Comparison of ENCODE assay signal across 12 cellular contexts in genomic region chr1:162670928-162671663, GRCh38. TPM values are rescaled to one million over a fixed set of nuclear protein-coding genes. Genes with fewer than 3 reads are reported as not detected.
DNase-seq lines count a peak whose midpoint lies in the region; ATAC-seq and TF ChIP-seq lines count a peak whose summit lies in the region.
"Had no signal": no experiment of that assay in that cellular context is flagged by ENCODE, and none has a peak within 500 bp of the region (broad histone marks: within the 10 kb centered on the region; RNA-seq: fewer than 3 reads in every experiment).

No MANE protein-coding gene starts in this region.

- no peak overlapping the region for H3K9ac ChIP-seq in mammary epithelial cell (ENCODE audit: insufficient read depth, low read length)
- H3K9ac ChIP-seq: KMS-11 had no signal

- peaks cover 24% of the 10 kb centered on the region for H3K4me1 Mint-ChIP-seq in MCF 10A (ENCODE audit: insufficient read depth, unreplicated experiment)

- no peak for TF ChIP-seq EP300 in esophagus muscularis mucosa (IDR thresholded peaks at IDR 0.05)

- TF ChIP-seq CTCF in MCF 10A (IDR thresholded peaks at IDR 0.05; ENCODE audit: unreplicated experiment): no peak
- TF ChIP-seq CTCF in mammary epithelial cell (conservative IDR thresholded peaks at IDR 0.05 in 1 of 2, IDR thresholded peaks at IDR 0.05 in 1 of 2; ENCODE audit: extremely low read depth in 1 of 2, insufficient read depth in 1 of 2, low read depth in 1 of 2, low read length in 2 of 2): no peak
- TF ChIP-seq CTCF in esophagus muscularis mucosa (IDR thresholded peaks at IDR 0.05): no peak
- no peak for TF ChIP-seq CTCF in mucosa of descending colon (IDR thresholded peaks at IDR 0.05)
- TF ChIP-seq CTCF in vagina (IDR thresholded peaks at IDR 0.05): no peak

- DNase-seq in MCF 10A (ENCODE audit: unreplicated experiment) (peak; percentile 21), mammary epithelial cell (no peak), esophagus muscularis mucosa (ENCODE audit: extremely low spot score) (no peak), mucosa of descending colon (no peak), vagina (ENCODE audit: extremely low spot score in 2 of 2) (no peak), DMS153 (lab: John Stamatoyannopoulos, UW) (no peak)
- DNase-seq in activated naive CD4-positive, alpha-beta T cell treated with Interleukin-2 at 50 U/mL for 16 hours: no peak
- no peak for DNase-seq in activated CD8-positive, alpha-beta memory T cell treated with anti-CD3 and anti-CD28 coated beads, Interleukin-2, amount 50 U/mL, for 48 hours
- DNase-seq: effector CD4-positive, alpha-beta T cell; trophoblast cell had no signal

- WGBS in mammary epithelial cell (ENCODE audit: low coverage, missing lambda C conversion rate): 79% methylated on average over 8 of the region's 8 CpGs
- WGBS in esophagus muscularis mucosa: 66% methylated on average over 6 of the region's 8 CpGs

- in situ Hi-C loops in mammary epithelial cell (cut with MboI; ENCODE audit: low sequenced_read_pairs in 2 of 2): no loop called here

- no TSS peak for BruUV-seq in MCF 10A (replicated peaks; lab: Mats Ljungman, UMichigan)
- no TSS peak for BruUV-seq in mammary epithelial cell (replicated peaks; lab: Mats Ljungman, UMichigan)

- H3K9me3 ChIP-seq in mammary epithelial cell (replicated peaks; ENCODE audit: insufficient read depth, low read length): no peaks in the 10 kb centered on the region
- no peaks in the 10 kb centered on the region for H3K9me3 ChIP-seq in esophagus muscularis mucosa
- H3K9me3 ChIP-seq in mucosa of descending colon: no peaks in the 10 kb centered on the region
- H3K9me3 ChIP-seq in vagina: no peaks in the 10 kb centered on the region

- no peaks in the 10 kb centered on the region for H3K4me1 ChIP-seq in mammary epithelial cell (ENCODE audit: insufficient read depth, low read length)
- H3K4me1 ChIP-seq in esophagus muscularis mucosa: peaks cover 25 to 81% (median 67%) of the 10 kb centered on the region in 4 donors
- no peaks in the 10 kb centered on the region for H3K4me1 ChIP-seq in mucosa of descending colon (ENCODE audit: low read depth)
- peaks cover 48% of the 10 kb centered on the region for H3K4me1 ChIP-seq in vagina

- H3K27ac ChIP-seq in mammary epithelial cell (ENCODE audit: insufficient read depth, low read depth, low read length) (no peak overlapping the region), esophagus muscularis mucosa (replicated peaks in 1 of 4) (peak overlapping the region; percentile 59 to 83 (median 68)), vagina (peak overlapping the region; percentile 74)
- H3K27ac ChIP-seq: 22Rv1, KMS-11 had no signal

- H3K9me3 Mint-ChIP-seq in MCF 10A (ENCODE audit: unreplicated experiment): no peaks in the 10 kb centered on the region

- H3K4me3 Mint-ChIP-seq in MCF 10A (ENCODE audit: unreplicated experiment): no peak overlapping the region

- dilution Hi-C loops in mammary epithelial cell (cut with HindIII; ENCODE audit: low sequenced_read_pairs): no loop called here

- no peak overlapping the region for H2AFZ ChIP-seq in mammary epithelial cell (ENCODE audit: low read depth, low read length)

- H3K27me3 Mint-ChIP-seq in MCF 10A (ENCODE audit: insufficient read depth, unreplicated experiment): no peaks in the 10 kb centered on the region

- H3K27me3 ChIP-seq in mammary epithelial cell (ENCODE audit: insufficient read depth, low read length) (no peaks in the 10 kb centered on the region), esophagus muscularis mucosa (no peaks in the 10 kb centered on the region), vagina (no peaks in the 10 kb centered on the region)

- POLR2A ChIA-PET in MCF 10A (lab: Yijun Ruan, JAX): interaction anchor here (0.6 to 1.7 kb wide), 4 partner anchors 27 to 403 kb away, joined by 3 to 5 read pairs (median 4); no protein-coding TSS in a partner anchor

- H4K20me1 ChIP-seq in mammary epithelial cell (ENCODE audit: insufficient read depth, low read length): no peaks in the 10 kb centered on the region

- H3K36me3 Mint-ChIP-seq in MCF 10A (ENCODE audit: insufficient read depth, unreplicated experiment): no peaks in the 10 kb centered on the region

- H3K4me3 ChIP-seq in mammary epithelial cell (replicated peaks in 1 of 3; ENCODE audit: insufficient read depth in 1 of 3, low read depth in 2 of 3, low read length in 3 of 3): no peak overlapping the region
- no peak overlapping the region for H3K4me3 ChIP-seq in esophagus muscularis mucosa
- no peak overlapping the region for H3K4me3 ChIP-seq in mucosa of descending colon
- no peak overlapping the region for H3K4me3 ChIP-seq in vagina

- H3K36me3 ChIP-seq in mammary epithelial cell (ENCODE audit: insufficient read depth, low read length) (no peaks in the 10 kb centered on the region), esophagus muscularis mucosa (no peaks in the 10 kb centered on the region), mucosa of descending colon (ENCODE audit: low read depth) (no peaks in the 10 kb centered on the region), vagina (no peaks in the 10 kb centered on the region)

- TF ChIP-seq POLR2A in esophagus muscularis mucosa (IDR thresholded peaks at IDR 0.05; ENCODE audit: low read depth) (no peak), vagina (IDR thresholded peaks at IDR 0.05) (no peak)

- no peak overlapping the region for H3K27ac Mint-ChIP-seq in MCF 10A (ENCODE audit: low read depth, unreplicated experiment)

- CTCF ChIA-PET in MCF 10A (lab: Yijun Ruan, JAX): interaction anchor here (0.5 to 3.4 kb wide), 7 partner anchors 9 to 1574 kb away, joined by 3 to 18 read pairs (median 3); no protein-coding TSS in a partner anchor
- CTCF ChIA-PET in mammary epithelial cell (lab: Charles Lee; ENCODE audit: low non-redundant PET): no interaction called here

- peak; percentile 43 for ATAC-seq in mucosa of descending colon

- no peak overlapping the region for H3K4me2 ChIP-seq in mammary epithelial cell (ENCODE audit: insufficient read depth, low read depth, low read length)
- H3K4me2 ChIP-seq: KMS-11 had no signal

- no peaks in the 10 kb centered on the region for H3K79me2 ChIP-seq in mammary epithelial cell (ENCODE audit: insufficient read depth, low read length)

- intact Hi-C loops in MCF 10A (cut with micrococcal nuclease) (no loop called here), mammary epithelial cell (cut with micrococcal nuclease) (no loop called here), esophagus muscularis mucosa (cut with DNase I) (no loop called here), mucosa of descending colon (cut with DNase I, micrococcal nuclease) (no loop called here), vagina (cut with DNase I) (no loop called here)

RNA-seq across cellular contexts. Expression of gene DDR2, which starts 38.8 kb away (rescaled TPM):
- total RNA-seq in MCF 10A (2022) (4.9 and 5.9 TPM in 2 replicates), mammary epithelial cell (100 to 1,000 TPM in 1 of 2 donors, 1 to 10 TPM in 1; 7.5 to 154 TPM), esophagus muscularis mucosa (100 to 1,000 TPM; 143 to 194 (median 175) TPM), mucosa of descending colon (100 to 1,000 TPM in 1 of 3 donors, 10 to 100 TPM in 2; 13.3 to 203 (median 28.0) TPM), vagina (153 TPM)
- 3.2 TPM for polyA plus RNA-seq in mammary epithelial cell
- polyA minus RNA-seq in mammary epithelial cell: 2.5 TPM
